ENCODE assay signal across 27 cellular contexts in genomic region chr4:112270051-112270450, GRCh38. TPM values are rescaled to one million over a fixed set of nuclear protein-coding genes. Genes with fewer than 3 reads are reported as not detected.
DNase-seq lines count a peak whose midpoint lies in the region; ATAC-seq and TF ChIP-seq lines count a peak whose summit lies in the region.
"Had no signal": no experiment of that assay in that cellular context is flagged by ENCODE, and none has a peak within 500 bp of the region (broad histone marks: within the 10 kb centered on the region; RNA-seq: fewer than 3 reads in every experiment).

No MANE protein-coding gene starts in this region.

- no peak overlapping the region for H2AFZ ChIP-seq in smooth muscle cell (ENCODE audit: low read depth)

- no peaks in the 10 kb centered on the region for H4K20me1 ChIP-seq in smooth muscle cell (ENCODE audit: low read depth)

- H3K27ac Mint-ChIP-seq in activated naive CD8-positive, alpha-beta T cell treated with anti-CD3 and anti-CD28 coated beads for 36 hours = peak overlapping the region; percentile 59
- no peak overlapping the region for H3K27ac Mint-ChIP-seq in activated naive CD8-positive, alpha-beta T cell treated with anti-CD3 and anti-CD28 coated beads, Interleukin-2, amount 50 U/mL, for 24 hours
- peak overlapping the region; percentile 81 for H3K27ac Mint-ChIP-seq in HFFc6
- H3K27ac Mint-ChIP-seq: mesothelial cell of epicardium had no signal

- H3K4me1 ChIP-seq in smooth muscle cell (ENCODE audit: low read depth) = no peaks in the 10 kb centered on the region
- H3K4me1 ChIP-seq: right lobe of liver had no signal

- H3K79me2 ChIP-seq in smooth muscle cell (ENCODE audit: low read depth) = no peaks in the 10 kb centered on the region

- TF ChIP-seq CTCF in HFFc6 (IDR thresholded peaks at IDR 0.05) (no peak), brain microvascular endothelial cell (IDR thresholded peaks at IDR 0.05; ENCODE audit: low read depth, low read length, missing control alignments) (no peak), smooth muscle cell (IDR thresholded peaks at IDR 0.05; ENCODE audit: borderline replicate concordance, insufficient read depth, poor library complexity, severe bottlenecking) (no peak)

- no peak overlapping the region for H3K9ac ChIP-seq in smooth muscle cell (ENCODE audit: low read depth)

- H3K4me3 ChIP-seq in brain microvascular endothelial cell (ENCODE audit: low read depth, low read length) (no peak overlapping the region), smooth muscle cell (no peak overlapping the region)
- H3K4me3 ChIP-seq: cardiac muscle cell, coronary artery, heart left ventricle, right lobe of liver, suprapubic skin, upper lobe of right lung had no signal

- H3K4me1 Mint-ChIP-seq in activated naive CD8-positive, alpha-beta T cell treated with anti-CD3 and anti-CD28 coated beads for 36 hours = peaks cover 45% of the 10 kb centered on the region
- peaks cover 50% of the 10 kb centered on the region for H3K4me1 Mint-ChIP-seq in activated naive CD8-positive, alpha-beta T cell treated with anti-CD3 and anti-CD28 coated beads, Interleukin-2, amount 50 U/mL, for 24 hours
- peaks cover 45% of the 10 kb centered on the region for H3K4me1 Mint-ChIP-seq in HFFc6 (ENCODE audit: low read depth)
- H3K4me1 Mint-ChIP-seq: mesothelial cell of epicardium had no signal

- in situ Hi-C loops in brain microvascular endothelial cell (cut with HindIII; ENCODE audit: low pct_ligation_motif_present, low sequenced_read_pairs) = no loop called here

- no peaks in the 10 kb centered on the region for H3K9me3 ChIP-seq in smooth muscle cell (replicated peaks; ENCODE audit: low read depth)
- H3K9me3 ChIP-seq: Caco-2, neutrophil, suprapubic skin, upper lobe of right lung had no signal

- H3K4me3 Mint-ChIP-seq in activated naive CD8-positive, alpha-beta T cell treated with anti-CD3 and anti-CD28 coated beads for 36 hours = no peak overlapping the region
- H3K4me3 Mint-ChIP-seq in activated naive CD8-positive, alpha-beta T cell treated with anti-CD3 and anti-CD28 coated beads, Interleukin-2, amount 50 U/mL, for 24 hours = no peak overlapping the region
- H3K4me3 Mint-ChIP-seq in HFFc6 = no peak overlapping the region
- H3K4me3 Mint-ChIP-seq: mesothelial cell of epicardium had no signal

- H3K36me3 ChIP-seq in brain microvascular endothelial cell (replicated peaks) (no peaks in the 10 kb centered on the region), smooth muscle cell (ENCODE audit: low read depth) (peaks cover 3% of the 10 kb centered on the region)

- no peak for ATAC-seq in activated naive CD8-positive, alpha-beta T cell treated with anti-CD3 and anti-CD28 coated beads, Interleukin-2, amount 50 U/mL, for 24 hours
- ATAC-seq: HCT116, heart left ventricle, upper lobe of right lung had no signal

- no peak for DNase-seq in activated naive CD8-positive, alpha-beta T cell treated with anti-CD3 and anti-CD28 coated beads for 36 hours
- DNase-seq in activated naive CD8-positive, alpha-beta T cell treated with anti-CD3 and anti-CD28 coated beads, Interleukin-2, amount 50 U/mL, for 24 hours = no peak
- DNase-seq in HFFc6 (no peak), brain microvascular endothelial cell (no peak), smooth muscle cell (lab: John Stamatoyannopoulos, UW; ENCODE audit: unreplicated experiment) (no peak), T1000 (lab: John Stamatoyannopoulos, UW) (no peak), SW 1271 (lab: John Stamatoyannopoulos, UW) (no peak), germinal center (ENCODE audit: low spot score) (no peak)
- DNase-seq: activated CD4-positive, alpha-beta T cell treated with anti-CD3 and anti-CD28 coated beads for 1 hour; anterior cingulate cortex; Caco-2; effector CD8-positive, alpha-beta T cell; heart left ventricle; NCI-H1436; NCI-H2081 treated with DMSO at 0.1 percent for 48 hours; NCI-H526 treated with DMSO at 0.1 percent for 48 hours; NK-92 treated with Interleukin-12 subunit alpha and Interleukin-12 subunit beta, amount 100 ng/mL, for 24 hours; right lobe of liver; stimulated activated CD4-positive, alpha-beta T cell treated with anti-CD3 and anti-CD28 coated beads, Interleukin-4, amount 100 ng/mL, for 24 hours; upper lobe of right lung had no signal

- H3K27me3 Mint-ChIP-seq in activated naive CD8-positive, alpha-beta T cell treated with anti-CD3 and anti-CD28 coated beads for 36 hours = no peaks in the 10 kb centered on the region
- H3K27me3 Mint-ChIP-seq in activated naive CD8-positive, alpha-beta T cell treated with anti-CD3 and anti-CD28 coated beads, Interleukin-2, amount 50 U/mL, for 24 hours = no peaks in the 10 kb centered on the region
- no peaks in the 10 kb centered on the region for H3K27me3 Mint-ChIP-seq in HFFc6 (ENCODE audit: insufficient read depth)

- H3K36me3 Mint-ChIP-seq in activated naive CD8-positive, alpha-beta T cell treated with anti-CD3 and anti-CD28 coated beads for 36 hours = peaks cover 32% of the 10 kb centered on the region
- H3K36me3 Mint-ChIP-seq in activated naive CD8-positive, alpha-beta T cell treated with anti-CD3 and anti-CD28 coated beads, Interleukin-2, amount 50 U/mL, for 24 hours (ENCODE audit: low read depth) = peaks cover 14% of the 10 kb centered on the region
- peaks cover 19% of the 10 kb centered on the region for H3K36me3 Mint-ChIP-seq in HFFc6 (ENCODE audit: low read depth)

- H3K27me3 ChIP-seq in brain microvascular endothelial cell (replicated peaks) = no peaks in the 10 kb centered on the region
- no peaks in the 10 kb centered on the region for H3K27me3 ChIP-seq in smooth muscle cell (ENCODE audit: low read depth)
- H3K27me3 ChIP-seq: cardiac muscle cell, heart left ventricle, neutrophil, right lobe of liver, suprapubic skin, upper lobe of right lung had no signal

- WGBS in smooth muscle cell (ENCODE audit: low lambda C conversion rate) = 97% methylated on average over 1 of the region's 1 CpG

- H3K4me2 ChIP-seq in smooth muscle cell = no peak overlapping the region

- H3F3A ChIP-seq in smooth muscle cell (ENCODE audit: low read depth) = no peaks in the 10 kb centered on the region

- peak overlapping the region; percentile 47 for H3K27ac ChIP-seq in brain microvascular endothelial cell
- peak overlapping the region; percentile 18 for H3K27ac ChIP-seq in smooth muscle cell (ENCODE audit: low read depth)
- H3K27ac ChIP-seq: C4-2B, cardiac muscle cell, coronary artery, heart left ventricle, neutrophil, right lobe of liver, suprapubic skin, upper lobe of right lung had no signal

- no peaks in the 10 kb centered on the region for H3K9me3 Mint-ChIP-seq in activated naive CD8-positive, alpha-beta T cell treated with anti-CD3 and anti-CD28 coated beads for 36 hours
- H3K9me3 Mint-ChIP-seq in activated naive CD8-positive, alpha-beta T cell treated with anti-CD3 and anti-CD28 coated beads, Interleukin-2, amount 50 U/mL, for 24 hours = no peaks in the 10 kb centered on the region
- H3K9me3 Mint-ChIP-seq in HFFc6 = no peaks in the 10 kb centered on the region; the same call in 1 of the 2 replicates

RNA-seq across cellular contexts. Expression of gene TIFA, which starts 15.7 kb away (rescaled TPM):
- 10 to 100 TPM; 45.6 to 49.2 TPM for total RNA-seq in activated naive CD8-positive, alpha-beta T cell treated with anti-CD3 and anti-CD28 coated beads for 36 hours
- total RNA-seq in HFFc6 (2021; fragmentation: NEBNext Ultra II Directional; extraction: Animal tissue kit (Norgen Biotek cat#: 25700)) = 1 to 10 TPM; 4.3 to 7.4 (median 6.4) TPM
- total RNA-seq in smooth muscle cell = 10.3 and 14.2 TPM in 2 replicates
- 7.8 and 8.1 TPM in 2 replicates for polyA plus RNA-seq in smooth muscle cell

RNA-seq across cellular contexts. Expression of gene ALPK1, which starts 27.1 kb away (rescaled TPM):
- total RNA-seq in activated naive CD8-positive, alpha-beta T cell treated with anti-CD3 and anti-CD28 coated beads for 36 hours = 10 to 100 TPM; 14.0 to 14.7 TPM
- total RNA-seq in HFFc6 (2021; fragmentation: NEBNext Ultra II Directional; extraction: Animal tissue kit (Norgen Biotek cat#: 25700)) = 1 to 10 TPM; 5.8 to 9.0 (median 7.8) TPM
- 4.4 and 16.8 TPM in 2 replicates for total RNA-seq in smooth muscle cell
- polyA plus RNA-seq in smooth muscle cell = 3.9 and 6.0 TPM in 2 replicates

RNA-seq across cellular contexts. Expression of gene AP1AR, which starts 38.5 kb away (rescaled TPM):
- 10 to 100 TPM; 19.1 to 22.4 TPM for total RNA-seq in activated naive CD8-positive, alpha-beta T cell treated with anti-CD3 and anti-CD28 coated beads for 36 hours
- total RNA-seq in HFFc6 (2021; fragmentation: NEBNext Ultra II Directional; extraction: Animal tissue kit (Norgen Biotek cat#: 25700)) = 10 to 100 TPM in 5 of 6 experiments, 1 to 10 TPM in 1; 8.7 to 15.6 (median 11.4) TPM
- total RNA-seq in smooth muscle cell = 15.3 and 23.0 TPM in 2 replicates
- 7.6 and 11.1 TPM in 2 replicates for polyA plus RNA-seq in smooth muscle cell
